Comparison of ENCODE assay signal across 1 cellular context in the genomic region with DNA sequence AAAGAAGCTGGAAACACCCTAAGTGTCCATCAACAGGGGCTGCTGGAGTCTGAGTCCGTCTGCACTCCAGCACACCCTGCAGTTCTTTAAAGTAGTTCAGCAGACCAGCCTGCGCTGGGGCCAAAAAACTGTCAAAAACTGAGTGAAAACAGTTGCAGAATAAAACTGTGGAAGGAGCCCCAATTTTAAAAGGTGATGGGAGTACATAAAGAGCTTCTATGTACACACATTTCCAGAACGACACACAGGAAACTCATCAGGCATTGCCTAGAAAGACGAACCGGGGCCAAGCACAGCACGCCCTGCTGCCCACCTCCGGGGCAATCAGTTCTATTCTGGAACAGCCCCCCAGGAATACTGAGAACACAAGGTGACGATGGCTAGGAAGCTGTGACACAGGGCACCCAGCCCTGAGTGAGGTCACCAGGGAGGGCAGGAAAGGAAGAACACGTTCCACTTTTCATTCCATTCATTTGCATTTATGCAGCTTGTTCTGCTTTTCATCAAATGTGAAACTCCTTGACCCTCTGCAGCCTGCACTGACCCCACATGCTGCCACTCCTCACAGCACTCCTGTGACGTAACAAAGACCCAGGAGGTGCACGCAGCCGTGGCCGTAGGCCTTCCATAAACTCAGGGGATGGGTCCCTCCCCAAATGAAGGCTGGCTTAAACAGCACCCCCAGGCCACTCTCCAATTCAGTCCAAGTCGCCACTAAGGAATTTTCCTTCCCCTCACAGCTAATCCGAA.
TF ChIP-seq lines count a peak whose summit lies in the region.

No MANE protein-coding gene starts in this region.

TF ChIP-seq in IMR-90, 13 proteins besides CTCF, POLR2A, EP300 and RAD21:
- TF ChIP-seq CHD1 (IDR thresholded peaks at IDR 0.05; ENCODE audit: low read depth, low read length) (no peak), MAZ (IDR thresholded peaks at IDR 0.05; ENCODE audit: borderline replicate concordance, low read depth, low read length) (no peak), BHLHE40 (IDR thresholded peaks at IDR 0.05; ENCODE audit: low read depth, low read length) (no peak), SMC3 (IDR thresholded peaks at IDR 0.05; ENCODE audit: low read depth, low read length) (no peak), RFX5 (IDR thresholded peaks at IDR 0.05; ENCODE audit: low read depth, low read length) (no peak), RCOR1 (IDR thresholded peaks at IDR 0.05; ENCODE audit: insufficient replicate concordance, low read length) (no peak), FOS (IDR thresholded peaks at IDR 0.05; ENCODE audit: low read depth, low read length) (no peak), CEBPB (IDR thresholded peaks at IDR 0.05; ENCODE audit: low read depth, low read length) (no peak), NFE2L2 (IDR thresholded peaks at IDR 0.05; ENCODE audit: low read depth, low read length) (no peak), MXI1 (IDR thresholded peaks at IDR 0.05; ENCODE audit: borderline replicate concordance, low read depth, low read length) (no peak), MAFK (IDR thresholded peaks at IDR 0.05; ENCODE audit: low read depth, low read length) (no peak)
- TF ChIP-seq, protein P1, sequence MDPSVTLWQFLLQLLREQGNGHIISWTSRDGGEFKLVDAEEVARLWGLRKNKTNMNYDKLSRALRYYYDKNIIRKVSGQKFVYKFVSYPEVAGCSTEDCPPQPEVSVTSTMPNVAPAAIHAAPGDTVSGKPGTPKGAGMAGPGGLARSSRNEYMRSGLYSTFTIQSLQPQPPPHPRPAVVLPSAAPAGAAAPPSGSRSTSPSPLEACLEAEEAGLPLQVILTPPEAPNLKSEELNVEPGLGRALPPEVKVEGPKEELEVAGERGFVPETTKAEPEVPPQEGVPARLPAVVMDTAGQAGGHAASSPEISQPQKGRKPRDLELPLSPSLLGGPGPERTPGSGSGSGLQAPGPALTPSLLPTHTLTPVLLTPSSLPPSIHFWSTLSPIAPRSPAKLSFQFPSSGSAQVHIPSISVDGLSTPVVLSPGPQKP (IDR thresholded peaks at IDR 0.05; ENCODE audit: borderline replicate concordance, low read depth, low read length): no peak
- TF ChIP-seq, protein P2, sequence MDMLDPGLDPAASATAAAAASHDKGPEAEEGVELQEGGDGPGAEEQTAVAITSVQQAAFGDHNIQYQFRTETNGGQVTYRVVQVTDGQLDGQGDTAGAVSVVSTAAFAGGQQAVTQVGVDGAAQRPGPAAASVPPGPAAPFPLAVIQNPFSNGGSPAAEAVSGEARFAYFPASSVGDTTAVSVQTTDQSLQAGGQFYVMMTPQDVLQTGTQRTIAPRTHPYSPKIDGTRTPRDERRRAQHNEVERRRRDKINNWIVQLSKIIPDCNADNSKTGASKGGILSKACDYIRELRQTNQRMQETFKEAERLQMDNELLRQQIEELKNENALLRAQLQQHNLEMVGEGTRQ (IDR thresholded peaks at IDR 0.05; ENCODE audit: low read depth, low read length): no peak
